In genomic region chr10:12724782-12725579, GRCh38 we compare ENCODE assay signal across 20 cellular contexts.
"Had no signal": no experiment of that assay in that cellular context is flagged by ENCODE, and none has a peak within 500 bp of the region (broad histone marks: within the 10 kb centered on the region; RNA-seq: fewer than 3 reads in every experiment).

No MANE protein-coding gene starts in this region.

- H3K9me3 ChIP-seq: adrenal gland, prostate gland, right atrium auricular region, stomach, upper lobe of left lung had no signal

- H3K27me3 Mint-ChIP-seq: activated CD4-positive, alpha-beta T cell treated with anti-CD3 and anti-CD28 coated beads, Interleukin-2, amount 10 ng/mL, durations not matched to agents 24 days and 14 days; dendritic cell treated with granulocyte-macrophage colony-stimulating factor and Interleukin-4, amounts not matched to agents 40 ng/mL and 50 ng/mL, for 4 days had no signal

- ATAC-seq: left lobe of liver had no signal

- H3K27me3 ChIP-seq: adrenal gland, hepatocyte, right atrium auricular region, stomach, upper lobe of left lung had no signal

- H3K36me3 ChIP-seq: adrenal gland, prostate gland, right atrium auricular region, stomach, upper lobe of left lung had no signal

- H3K27ac ChIP-seq: adrenal gland, foreskin keratinocyte, hepatocyte, prostate gland, right atrium auricular region, stomach, upper lobe of left lung had no signal

- H3K9me3 Mint-ChIP-seq: activated CD4-positive, alpha-beta T cell treated with anti-CD3 and anti-CD28 coated beads, Interleukin-2, amount 10 ng/mL, durations not matched to agents 24 days and 14 days; dendritic cell treated with granulocyte-macrophage colony-stimulating factor and Interleukin-4, amounts not matched to agents 40 ng/mL and 50 ng/mL, for 4 days had no signal

- H3K4me3 ChIP-seq: adrenal gland, hepatocyte, lung, prostate gland, right atrium auricular region, stomach, upper lobe of left lung had no signal

- H3K27ac Mint-ChIP-seq: activated CD4-positive, alpha-beta T cell treated with anti-CD3 and anti-CD28 coated beads, Interleukin-2, amount 10 ng/mL, durations not matched to agents 24 days and 14 days; dendritic cell treated with granulocyte-macrophage colony-stimulating factor and Interleukin-4, amounts not matched to agents 40 ng/mL and 50 ng/mL, for 4 days had no signal

- DNase-seq: activated CD4-positive, alpha-beta T cell treated with anti-CD3 and anti-CD28 coated beads, Interleukin-2, amount 10 ng/mL, durations not matched to agents 24 days and 14 days; activated CD8-positive, alpha-beta memory T cell treated with anti-CD3 and anti-CD28 coated beads, Interleukin-2, amount 50 U/mL, for 4 hours; activated effector memory CD4-positive, alpha-beta T cell treated with anti-CD3 and anti-CD28 coated beads, Interleukin-2, amount 50 U/mL, for 16 hours; activated naive CD4-positive, alpha-beta T cell treated with anti-CD3 and anti-CD28 coated beads, Interleukin-2, amount 50 U/mL, for 16 hours; activated T-cell treated with anti-CD3 and anti-CD28 coated beads, Interleukin-2, amount 50 U/mL, for 48 hours; adrenal gland; kidney; midbrain; stimulated activated CD4-positive, alpha-beta T cell treated with anti-CD3 and anti-CD28 coated beads, Interleukin-2, amount 100 ng/mL, for 24 hours; stomach; T1000; upper lobe of left lung had no signal

- H3K4me1 Mint-ChIP-seq: neural crest cell had no signal

- H3K4me3 Mint-ChIP-seq: activated CD4-positive, alpha-beta T cell treated with anti-CD3 and anti-CD28 coated beads, Interleukin-2, amount 10 ng/mL, durations not matched to agents 24 days and 14 days; dendritic cell treated with granulocyte-macrophage colony-stimulating factor and Interleukin-4, amounts not matched to agents 40 ng/mL and 50 ng/mL, for 4 days; neural crest cell had no signal
